ENCODE assay signal across 26 cellular contexts in genomic region chr3:147371141-147371540, GRCh38. TPM values are rescaled to one million over a fixed set of nuclear protein-coding genes. Genes with fewer than 3 reads are reported as not detected.
DNase-seq lines count a peak whose midpoint lies in the region; ATAC-seq and TF ChIP-seq lines count a peak whose summit lies in the region.
"Had no signal": no experiment of that assay in that cellular context is flagged by ENCODE, and none has a peak within 500 bp of the region (broad histone marks: within the 10 kb centered on the region; RNA-seq: fewer than 3 reads in every experiment).

No MANE protein-coding gene starts in this region.

- H3K27ac Mint-ChIP-seq in GM23338 = no peak overlapping the region
- H3K27ac Mint-ChIP-seq in brain = peak overlapping the region in 4 of 5 experiments; percentile 62 to 99 (median 94)
- peak overlapping the region; percentile 72 for H3K27ac Mint-ChIP-seq in neural progenitor cell

- H3K4me3 ChIP-seq in GM23338 (peak overlapping the region; percentile 40), iPS-15b (ENCODE audit: low read depth, low read length) (peak overlapping the region; percentile 27), neural progenitor cell (no peak overlapping the region)
- H3K4me3 ChIP-seq: MG63, PC-9, SJCRH30 had no signal

- H3K27me3 ChIP-seq in GM23338 (ENCODE audit: insufficient read depth) = peaks cover 99% of the 10 kb centered on the region
- peaks cover 99% of the 10 kb centered on the region for H3K27me3 ChIP-seq in iPS-15b (ENCODE audit: control insufficient read depth, insufficient read depth, low read length)
- peaks cover 100% of the 10 kb centered on the region for H3K27me3 ChIP-seq in neural progenitor cell
- H3K27me3 ChIP-seq: SJCRH30 had no signal

- H2AFZ ChIP-seq in GM23338 (no peak overlapping the region), neural progenitor cell (replicated peaks) (no peak overlapping the region)
- H2AFZ ChIP-seq: PC-9 had no signal

- H3K4me1 Mint-ChIP-seq in GM23338 (peaks cover 58% of the 10 kb centered on the region), brain (peaks cover 20% of the 10 kb centered on the region), neural progenitor cell (peaks cover 83% of the 10 kb centered on the region)

- ATAC-seq in GM23338 (peak; percentile 13), GM18870 (IDR thresholded peaks at IDR 0.05; ENCODE audit: unreplicated experiment) (no peak), HG03442 (IDR thresholded peaks at IDR 0.05; ENCODE audit: unreplicated experiment) (no peak)
- ATAC-seq: HCT116, Right ventricle myocardium inferior had no signal

- H3K9ac ChIP-seq in iPS-15b (ENCODE audit: low read depth, low read length) (no peak overlapping the region), neural progenitor cell (no peak overlapping the region)

- TF ChIP-seq CTCF in GM23338 (conservative IDR thresholded peaks at IDR 0.05; ENCODE audit: low read depth in 2 of 2) = no peak
- TF ChIP-seq CTCF in brain (conservative IDR thresholded peaks at IDR 0.05) = no peak
- no peak for TF ChIP-seq CTCF in neural progenitor cell (IDR thresholded peaks at IDR 0.05)

- peak overlapping the region; percentile 62 for H3K4me2 ChIP-seq in GM23338
- no peak overlapping the region for H3K4me2 ChIP-seq in neural progenitor cell
- H3K4me2 ChIP-seq: PC-9 had no signal

- H3K27me3 Mint-ChIP-seq in GM23338 (ENCODE audit: insufficient read depth, low read depth, poor library complexity) = peaks cover 92% of the 10 kb centered on the region
- peaks cover 97% of the 10 kb centered on the region for H3K27me3 Mint-ChIP-seq in brain
- H3K27me3 Mint-ChIP-seq in neural progenitor cell (ENCODE audit: insufficient read depth, low read depth) = peaks cover 18% of the 10 kb centered on the region

- H3K79me2 ChIP-seq in GM23338 (replicated peaks; ENCODE audit: insufficient read depth) (no peaks in the 10 kb centered on the region), neural progenitor cell (ENCODE audit: low read depth) (no peaks in the 10 kb centered on the region)

- no peak overlapping the region for H3K27ac ChIP-seq in GM23338 (ENCODE audit: low read depth)
- no peak overlapping the region for H3K27ac ChIP-seq in neural progenitor cell
- H3K27ac ChIP-seq: PC-9, SJCRH30 had no signal

- H3K9me3 Mint-ChIP-seq in GM23338 (peaks cover 6% of the 10 kb centered on the region), brain (peaks cover 0 to 6% (median 4%) of the 10 kb centered on the region in 5 experiments), neural progenitor cell (no peaks in the 10 kb centered on the region)

- H4K20me1 ChIP-seq in GM23338 (replicated peaks; ENCODE audit: insufficient read depth) = peaks cover 8% of the 10 kb centered on the region; the same call in 1 of the 2 replicates
- peaks cover 75% of the 10 kb centered on the region for H4K20me1 ChIP-seq in neural progenitor cell (ENCODE audit: low read depth)

- H3K36me3 Mint-ChIP-seq in GM23338 (ENCODE audit: low read depth) (no peaks in the 10 kb centered on the region), brain (no peaks in the 10 kb centered on the region), neural progenitor cell (peaks cover 2% of the 10 kb centered on the region)

- H3F3A ChIP-seq in GM23338 (replicated peaks; ENCODE audit: low read depth) (peaks cover 32% of the 10 kb centered on the region), neural progenitor cell (ENCODE audit: low read depth) (peaks cover 3% of the 10 kb centered on the region)

- DNase-seq in GM23338 (ENCODE audit: low spot score) (peak; percentile 83), neural progenitor cell (ENCODE audit: low spot score) (no peak), GM03348 (ENCODE audit: low spot score) (no peak), NCI-H2227 (lab: John Stamatoyannopoulos, UW; ENCODE audit: unreplicated experiment) (no peak)
- DNase-seq: Calu3; DMS79 treated with DMSO at 0.1 percent for 48 hours; GOT3; IMR-90; KG1; MG63; NCI-H1105 treated with DMSO at 0.1 percent for 48 hours; NCI-H146; NCI-H1930; NCI-H2107; NCI-H446; NCI-H526; NCI-H82; NK-92 treated with Interleukin-12 subunit alpha and Interleukin-12 subunit beta, amount 100 ng/mL, for 24 hours; PC-9; SJCRH30 had no signal

- no peaks in the 10 kb centered on the region for H3K9me2 ChIP-seq in GM23338 (ENCODE audit: insufficient read depth)

- H3K4me1 ChIP-seq in GM23338 (ENCODE audit: insufficient read depth) (peaks cover 76% of the 10 kb centered on the region), iPS-15b (ENCODE audit: control insufficient read depth, insufficient read depth, low read length) (peaks cover 16% of the 10 kb centered on the region), neural progenitor cell (no peaks in the 10 kb centered on the region)
- H3K4me1 ChIP-seq: SJCRH30 had no signal

- peak overlapping the region; percentile 29 for H3K4me3 Mint-ChIP-seq in GM23338
- H3K4me3 Mint-ChIP-seq in brain = peak overlapping the region in 4 of 5 experiments; percentile 74 to 91 (median 84)
- H3K4me3 Mint-ChIP-seq in neural progenitor cell = peak overlapping the region; percentile 87

- H3K9me3 ChIP-seq in iPS-15b (ENCODE audit: control insufficient read depth, insufficient read depth, low read length) (no peaks in the 10 kb centered on the region), neural progenitor cell (ENCODE audit: low read depth) (no peaks in the 10 kb centered on the region)
- H3K9me3 ChIP-seq: MG63, SJCRH30 had no signal

- H3K36me3 ChIP-seq in GM23338 (ENCODE audit: insufficient read depth) = no peaks in the 10 kb centered on the region
- H3K36me3 ChIP-seq in iPS-15b (ENCODE audit: control insufficient read depth, insufficient read depth, low read length) = no peaks in the 10 kb centered on the region
- no peaks in the 10 kb centered on the region for H3K36me3 ChIP-seq in neural progenitor cell
- H3K36me3 ChIP-seq: MG63, SJCRH30 had no signal

TF ChIP-seq in GM23338, 12 proteins besides CTCF, POLR2A, EP300 and RAD21 (continues in another document):
- no peak for TF ChIP-seq CREB1 (CRISPR knock-in tag; IDR thresholded peaks at IDR 0.05; ENCODE audit: low read depth)
- TF ChIP-seq EZH2 (IDR thresholded peaks at IDR 0.05; ENCODE audit: low read depth, unreplicated experiment) = peak; percentile 76
- TF ChIP-seq EZH2phosphoT487 (IDR thresholded peaks at IDR 0.05; ENCODE audit: unreplicated experiment) = no peak
- no peak for TF ChIP-seq ETS1 (IDR thresholded peaks at IDR 0.05)
- TF ChIP-seq JUNB (IDR thresholded peaks at IDR 0.05; ENCODE audit: unreplicated experiment) = no peak
- TF ChIP-seq NANOG (IDR thresholded peaks at IDR 0.05; ENCODE audit: borderline replicate concordance) = 0 out of 2 replicates have a peak, but pooled peaks have one; percentile 27
- TF ChIP-seq ZNF114 (CRISPR knock-in tag; IDR thresholded peaks at IDR 0.05) = no peak
- no peak for TF ChIP-seq ZNF331 (CRISPR knock-in tag; IDR thresholded peaks at IDR 0.05; ENCODE audit: low read depth)
- no peak for TF ChIP-seq POLR2AphosphoS5 (IDR thresholded peaks at IDR 0.05; ENCODE audit: low read depth)
- no peak for TF ChIP-seq REST (IDR thresholded peaks at IDR 0.05; ENCODE audit: unreplicated experiment)

RNA-seq across cellular contexts. Expression of gene ZIC4, which starts 35.2 kb away (rescaled TPM):
- total RNA-seq in GM23338 (2014; rRNA removed; shearing (Covaris generic)) = not detected in 2 replicates
- polyA plus RNA-seq in GM23338 (2016; fragmentation: Nextera tagmentation; extraction: Ambion mirVana) (0.12 TPM in 1 of 2 replicates, not detected in the other), brain (ENCODE audit: insufficient read depth, low read depth, low replicate concordance) (0.49 TPM)
- 0.25 and 0.64 TPM in 2 replicates for total RNA-seq in neural progenitor cell (ENCODE audit: low replicate concordance)
- total RNA-seq: Calu3, IMR-90, PC-9, Right ventricle myocardium inferior had no signal
- polyA plus RNA-seq: IMR-90 had no signal

RNA-seq across cellular contexts. Expression of gene ZIC1, which starts 38.0 kb away (rescaled TPM):
- 0.19 and 0.21 TPM in 2 replicates for total RNA-seq in GM23338 (2014; rRNA removed; shearing (Covaris generic))
- polyA plus RNA-seq in GM23338 (2016; fragmentation: Nextera tagmentation; extraction: Ambion mirVana) (0.95 and 1.4 TPM in 2 replicates), brain (ENCODE audit: insufficient read depth, low read depth, low replicate concordance) (13.4 TPM)
- 0.56 and 0.84 TPM in 2 replicates for total RNA-seq in neural progenitor cell (ENCODE audit: low replicate concordance)
- total RNA-seq: Calu3, IMR-90, PC-9, Right ventricle myocardium inferior had no signal
- polyA plus RNA-seq: IMR-90 had no signal

Comparison
In these comparisons a context has a peak if more than half of its experiments do, and no peak if none do; other contexts are left out.
1. H3K4me3 Mint-ChIP-seq: peak in every context shown above with its lines; median percentile 87 in neural progenitor cell; 84 in brain; 29 in GM23338.